16 cellular contexts compared by ENCODE assay signal in genomic region chr16:354971-355441, GRCh38. TPM values are rescaled to one million over a fixed set of nuclear protein-coding genes. Genes with fewer than 3 reads are reported as not detected.
DNase-seq lines count a peak whose midpoint lies in the region; ATAC-seq and TF ChIP-seq lines count a peak whose summit lies in the region.
"Had no signal": no experiment of that assay in that cellular context is flagged by ENCODE, and none has a peak within 500 bp of the region (broad histone marks: within the 10 kb centered on the region; RNA-seq: fewer than 3 reads in every experiment).

No MANE protein-coding gene starts in this region.

- H3K9me3 Mint-ChIP-seq in activated naive CD4-positive, alpha-beta T cell treated with anti-CD3 and anti-CD28 coated beads, Interleukin-2, amount 10 ng/mL, durations not matched to agents 7 days and 5 days, result no peaks in the 10 kb centered on the region

- H3K27me3 Mint-ChIP-seq in activated naive CD4-positive, alpha-beta T cell treated with anti-CD3 and anti-CD28 coated beads, Interleukin-2, amount 10 ng/mL, durations not matched to agents 7 days and 5 days, result peaks cover 4% of the 10 kb centered on the region

- peak overlapping the region; percentile 49 for H3K4me3 Mint-ChIP-seq in activated naive CD4-positive, alpha-beta T cell treated with anti-CD3 and anti-CD28 coated beads, Interleukin-2, amount 10 ng/mL, durations not matched to agents 7 days and 5 days

- no peaks in the 10 kb centered on the region for H3K9me2 ChIP-seq in Loucy (replicated peaks; ENCODE audit: low read depth, low read length)

- H3K9ac ChIP-seq in Loucy (ENCODE audit: low read depth, low read length, poor library complexity, severe bottlenecking), result peak overlapping the region; percentile 58

- peak; percentile 53 for DNase-seq in activated naive CD4-positive, alpha-beta T cell treated with anti-CD3 and anti-CD28 coated beads, Interleukin-2, amount 10 ng/mL, durations not matched to agents 7 days and 5 days
- no peak for DNase-seq in activated naive CD4-positive, alpha-beta T cell treated with anti-CD3 and anti-CD28 coated beads, Interleukin-2, amount 50 U/mL, for 16 hours
- DNase-seq in central memory CD4-positive, alpha-beta T cell, result peak; percentile 55
- peak; percentile 66 for DNase-seq in osteoblast (ENCODE audit: insufficient read length, low spot score, missing footprints)
- no peak for DNase-seq in NCI-H1436 (lab: John Stamatoyannopoulos, UW)
- DNase-seq in uterus, result no peak
- DNase-seq: foreskin fibroblast, GOT3, NCI-H526 treated with DMSO at 0.1 percent for 48 hours, OCI-M1, substantia nigra had no signal

- CTCF ChIA-PET in activated naive CD4-positive, alpha-beta T cell treated with anti-CD3 and anti-CD28 coated beads, Interleukin-2, amount 10 ng/mL, durations not matched to agents 7 days and 5 days (lab: Charles Lee), result interaction anchor here (1.0 to 1.3 kb wide), 3 partner anchors 120 to 260 kb away, joined by 3 read pairs; partner anchors contain the start of gene FAM234A

- no peak for TF ChIP-seq CTCF in Loucy (conservative IDR thresholded peaks at IDR 0.05; ENCODE audit: low read length)
- no peak for TF ChIP-seq CTCF in osteoblast (IDR thresholded peaks at IDR 0.05; ENCODE audit: extremely low read depth, low read depth, low read length)
- TF ChIP-seq CTCF in uterus (IDR thresholded peaks at IDR 0.05), result no peak

- intact Hi-C loops in uterus (cut with DNase I; ENCODE audit: low total_unique reads), result no loop called here

- H4K20me1 ChIP-seq in Loucy (ENCODE audit: insufficient read depth, low read length, poor library complexity, severe bottlenecking), result no peaks in the 10 kb centered on the region
- peaks cover 7% of the 10 kb centered on the region for H4K20me1 ChIP-seq in osteoblast (ENCODE audit: insufficient read depth, low read length)

- peaks cover 6% of the 10 kb centered on the region for H3K36me3 Mint-ChIP-seq in activated naive CD4-positive, alpha-beta T cell treated with anti-CD3 and anti-CD28 coated beads, Interleukin-2, amount 10 ng/mL, durations not matched to agents 7 days and 5 days

- H3K27ac ChIP-seq in osteoblast (ENCODE audit: low read depth, low read length) (no peak overlapping the region), uterus (no peak overlapping the region)
- H3K27ac ChIP-seq: SJSA1 had no signal

- peak overlapping the region; percentile 89 for H3K27ac Mint-ChIP-seq in activated naive CD4-positive, alpha-beta T cell treated with anti-CD3 and anti-CD28 coated beads, Interleukin-2, amount 10 ng/mL, durations not matched to agents 7 days and 5 days

- ATAC-seq in GM19395 (IDR thresholded peaks at IDR 0.05; ENCODE audit: unreplicated experiment), result no peak
- ATAC-seq: GM12878, K562 had no signal

- no peak for TF ChIP-seq POLR2A in uterus (IDR thresholded peaks at IDR 0.05)

- H3K79me2 ChIP-seq in Loucy (ENCODE audit: insufficient read depth, low read length) (peaks cover 19% of the 10 kb centered on the region; the same call in 1 of the 2 replicates), osteoblast (ENCODE audit: insufficient read depth, low read length) (peaks cover 15% of the 10 kb centered on the region)

- H3K27me3 ChIP-seq in Loucy (ENCODE audit: insufficient read depth, low read length, poor library complexity, severe bottlenecking) (no peaks in the 10 kb centered on the region), osteoblast (ENCODE audit: insufficient read depth, low read length) (no peaks in the 10 kb centered on the region), uterus (no peaks in the 10 kb centered on the region)
- H3K27me3 ChIP-seq: SJSA1 had no signal

- peaks cover 20% of the 10 kb centered on the region for H3K4me1 ChIP-seq in Loucy (ENCODE audit: insufficient read depth, low read length, poor library complexity, severe bottlenecking)
- H3K4me1 ChIP-seq in osteoblast (ENCODE audit: insufficient read depth, low read length), result no peaks in the 10 kb centered on the region
- H3K4me1 ChIP-seq in uterus, result peaks cover 0 to 6% of the 10 kb centered on the region in 2 donors

- peaks cover 36% of the 10 kb centered on the region for H3K4me1 Mint-ChIP-seq in activated naive CD4-positive, alpha-beta T cell treated with anti-CD3 and anti-CD28 coated beads, Interleukin-2, amount 10 ng/mL, durations not matched to agents 7 days and 5 days

- H3K9me3 ChIP-seq in Loucy (ENCODE audit: insufficient read depth, low read depth, low read length) (no peaks in the 10 kb centered on the region), osteoblast (ENCODE audit: low read depth, low read length) (no peaks in the 10 kb centered on the region), uterus (no peaks in the 10 kb centered on the region)
- H3K9me3 ChIP-seq: SJSA1 had no signal

- no peaks in the 10 kb centered on the region for H3F3A ChIP-seq in Loucy (ENCODE audit: low read depth)

- H2AFZ ChIP-seq in Loucy (ENCODE audit: low read length) (0 out of 2 replicates have a peak overlapping the region, but pooled peaks have one; percentile 64), osteoblast (ENCODE audit: low read length) (no peak overlapping the region)

- H3K4me3 ChIP-seq in Loucy (ENCODE audit: low read length, poor library complexity, severe bottlenecking) (peak overlapping the region; percentile 35), osteoblast (ENCODE audit: insufficient read depth, low read length) (no peak overlapping the region), uterus (no peak overlapping the region)
- H3K4me3 ChIP-seq: GM12878, K562, SJSA1 had no signal

- H3K4me2 ChIP-seq in Loucy (ENCODE audit: low read depth, low read length, poor library complexity, severe bottlenecking) (peak overlapping the region; percentile 70), osteoblast (ENCODE audit: insufficient read depth, low read length) (no peak overlapping the region)

- no peaks in the 10 kb centered on the region for H3K36me3 ChIP-seq in Loucy (ENCODE audit: insufficient read depth, low read length)
- peaks cover 3% of the 10 kb centered on the region for H3K36me3 ChIP-seq in osteoblast (ENCODE audit: insufficient read depth, low read length)
- no peaks in the 10 kb centered on the region for H3K36me3 ChIP-seq in uterus

RNA-seq across cellular contexts. Expression of gene AXIN1, which starts 2.5 kb away (rescaled TPM):
- total RNA-seq in osteoblast, result 21.5 and 21.7 TPM in 2 replicates
- total RNA-seq in uterus, result 10 to 100 TPM in 3 of 4 donors, 1 to 10 TPM in 1; 6.2 to 23.6 (median 19.9) TPM

RNA-seq across cellular contexts. Expression of gene MRPL28, which starts 15.3 kb away (rescaled TPM):
- total RNA-seq in osteoblast (50.7 and 55.4 TPM in 2 replicates), uterus (10 to 100 TPM; 32.4 to 97.3 (median 50.1) TPM)

RNA-seq across cellular contexts. Expression of gene PGAP6, which starts 26.8 kb away (rescaled TPM):
- total RNA-seq in osteoblast, result 40.1 and 54.3 TPM in 2 replicates
- 10 to 100 TPM; 10.6 to 36.2 (median 12.8) TPM for total RNA-seq in uterus

RNA-seq across cellular contexts. Expression of gene NME4, which starts 42.0 kb away (rescaled TPM):
- total RNA-seq in osteoblast, result 77.2 and 83.6 TPM in 2 replicates
- total RNA-seq in uterus, result 10 to 100 TPM; 37.3 to 77.6 (median 62.2) TPM

RNA-seq across cellular contexts. Expression of gene DECR2, which starts 46.7 kb away (rescaled TPM):
- total RNA-seq in osteoblast (18.1 and 24.5 TPM in 2 replicates), uterus (100 to 1,000 TPM in 1 of 4 donors, 10 to 100 TPM in 3; 10.6 to 106 (median 31.9) TPM)

Comparison
In these comparisons a context has a peak if more than half of its experiments do, and no peak if none do; other contexts are left out.
1. DNase-seq: peak in activated naive CD4-positive, alpha-beta T cell treated with anti-CD3 and anti-CD28 coated beads, Interleukin-2, amount 10 ng/mL, durations not matched to agents 7 days and 5 days (single experiment), central memory CD4-positive, alpha-beta T cell (single experiment) and osteoblast (single experiment); none in activated naive CD4-positive, alpha-beta T cell treated with anti-CD3 and anti-CD28 coated beads, Interleukin-2, amount 50 U/mL, for 16 hours (single experiment), NCI-H1436 (single experiment) and uterus (0 of 2).